ENCODE assay signal across 17 cellular contexts in genomic region chr2:105753380-105753779, GRCh38. TPM values are rescaled to one million over a fixed set of nuclear protein-coding genes. Genes with fewer than 3 reads are reported as not detected.
DNase-seq lines count a peak whose midpoint lies in the region; ATAC-seq lines count a peak whose summit lies in the region.
"Had no signal": no experiment of that assay in that cellular context is flagged by ENCODE, and none has a peak within 500 bp of the region (broad histone marks: within the 10 kb centered on the region; RNA-seq: fewer than 3 reads in every experiment).

No MANE protein-coding gene starts in this region.

- H3K9me3 ChIP-seq in KOPT-K1 (ENCODE audit: insufficient read depth, low read length, poor library complexity, severe bottlenecking) (no peaks in the 10 kb centered on the region), trophoblast cell (ENCODE audit: insufficient read depth, low read depth, low read length) (peaks cover 3% of the 10 kb centered on the region)
- H3K9me3 ChIP-seq: A549, pancreas had no signal

- peaks cover 3 to 6% of the 10 kb centered on the region in 2 experiments for H3K4me1 ChIP-seq in trophoblast cell (ENCODE audit: control insufficient read depth in 1 of 2, insufficient read depth in 2 of 2, low read length in 2 of 2)
- H3K4me1 ChIP-seq: A549 had no signal

- H3K4me3 ChIP-seq in trophoblast cell (ENCODE audit: low read depth, low read length), result no peak overlapping the region
- H3K4me3 ChIP-seq: A549, pancreas had no signal

- H3K27me3 Mint-ChIP-seq in activated CD4-positive, alpha-beta T cell treated with anti-CD3 and anti-CD28 coated beads, Interleukin-2, amount 10 ng/mL, durations not matched to agents 24 days and 14 days, result no peaks in the 10 kb centered on the region
- no peaks in the 10 kb centered on the region for H3K27me3 Mint-ChIP-seq in activated naive CD8-positive, alpha-beta T cell treated with anti-CD3 and anti-CD28 coated beads, Interleukin-2, amount 10 ng/mL, durations not matched to agents 7 days and 5 days

- no peak for DNase-seq in activated CD4-positive, alpha-beta T cell treated with anti-CD3 and anti-CD28 coated beads, Interleukin-2, amount 10 ng/mL, durations not matched to agents 24 days and 14 days
- DNase-seq in activated CD4-positive, alpha-beta T cell treated with anti-CD3 and anti-CD28 coated beads for 1 hour, result no peak
- no peak for DNase-seq in activated naive CD8-positive, alpha-beta T cell treated with anti-CD3 and anti-CD28 coated beads, Interleukin-2, amount 10 ng/mL, durations not matched to agents 7 days and 5 days
- no peak for DNase-seq in trophoblast cell
- DNase-seq in retina, result no peak
- DNase-seq: cortex of kidney, GF-D8, glutamatergic neuron, KBM-7, NCI-H1436, NCI-H345, pancreas had no signal

- ATAC-seq in activated naive CD8-positive, alpha-beta T cell treated with anti-CD3 and anti-CD28 coated beads, Interleukin-2, amount 10 ng/mL, durations not matched to agents 7 days and 5 days (ENCODE audit: low read depth), result no peak
- ATAC-seq in GM21529 (IDR thresholded peaks at IDR 0.05; ENCODE audit: unreplicated experiment) (no peak), HG02642 (IDR thresholded peaks at IDR 0.05; ENCODE audit: poor library complexity, unreplicated experiment) (no peak)
- ATAC-seq: A549, esophagus mucosa had no signal

- intact Hi-C loops in activated CD4-positive, alpha-beta T cell treated with anti-CD3 and anti-CD28 coated beads, Interleukin-2, amount 10 ng/mL, durations not matched to agents 24 days and 14 days (cut with micrococcal nuclease), result no loop called here

- peak overlapping the region; percentile 56 for H3K27ac ChIP-seq in KOPT-K1 (ENCODE audit: low read depth, low read length, poor library complexity, severe bottlenecking)
- no peak overlapping the region for H3K27ac ChIP-seq in trophoblast cell (ENCODE audit: low read depth, low read length)
- H3K27ac ChIP-seq: A549 had no signal

- H2BK12ac ChIP-seq in trophoblast cell (ENCODE audit: low read length), result no peak overlapping the region

- peaks cover 21% of the 10 kb centered on the region for H3K79me2 ChIP-seq in trophoblast cell (ENCODE audit: control insufficient read depth, insufficient read depth, low read length, poor library complexity)

- H3K4me3 Mint-ChIP-seq in activated CD4-positive, alpha-beta T cell treated with anti-CD3 and anti-CD28 coated beads, Interleukin-2, amount 10 ng/mL, durations not matched to agents 24 days and 14 days, result peak overlapping the region; percentile 70
- peak overlapping the region; percentile 58 for H3K4me3 Mint-ChIP-seq in activated naive CD8-positive, alpha-beta T cell treated with anti-CD3 and anti-CD28 coated beads, Interleukin-2, amount 10 ng/mL, durations not matched to agents 7 days and 5 days

- no peak overlapping the region for H3K18ac ChIP-seq in trophoblast cell (ENCODE audit: low read length)

- WGBS in trophoblast cell (ENCODE audit: extremely low coverage, insufficient coverage, insufficient read length), result no CpG with 5 or more reads among the region's 2 CpGs

- no peak overlapping the region for H4K91ac ChIP-seq in trophoblast cell (ENCODE audit: low read depth, low read length)

- no peak overlapping the region for H2BK120ac ChIP-seq in trophoblast cell (ENCODE audit: insufficient read depth, low read length, poor library complexity)

- H3K4me2 ChIP-seq in trophoblast cell (ENCODE audit: low read length), result no peak overlapping the region
- H3K4me2 ChIP-seq: A549 had no signal

- H2AFZ ChIP-seq in trophoblast cell (ENCODE audit: insufficient read depth, low read length, poor library complexity), result no peak overlapping the region

- no peaks in the 10 kb centered on the region for H3K79me1 ChIP-seq in trophoblast cell (ENCODE audit: low read length)

- H2AK5ac ChIP-seq in trophoblast cell (ENCODE audit: low read length), result no peak overlapping the region

- H3K36me3 ChIP-seq in KOPT-K1 (ENCODE audit: insufficient read depth, low read length) (peaks cover 15% of the 10 kb centered on the region; the same call in 1 of the 2 replicates), trophoblast cell (ENCODE audit: control insufficient read depth in 1 of 2, insufficient read depth in 2 of 2, low read length in 2 of 2) (peaks cover 3 to 10% of the 10 kb centered on the region in 2 experiments)
- H3K36me3 ChIP-seq: pancreas had no signal

- no peak overlapping the region for H4K8ac ChIP-seq in trophoblast cell (ENCODE audit: low read depth, low read length)

- peaks cover 71% of the 10 kb centered on the region for H3K36me3 Mint-ChIP-seq in activated CD4-positive, alpha-beta T cell treated with anti-CD3 and anti-CD28 coated beads, Interleukin-2, amount 10 ng/mL, durations not matched to agents 24 days and 14 days (ENCODE audit: low read depth)
- H3K36me3 Mint-ChIP-seq in activated naive CD8-positive, alpha-beta T cell treated with anti-CD3 and anti-CD28 coated beads, Interleukin-2, amount 10 ng/mL, durations not matched to agents 7 days and 5 days, result peaks cover 45% of the 10 kb centered on the region

- H3K9me3 Mint-ChIP-seq in activated CD4-positive, alpha-beta T cell treated with anti-CD3 and anti-CD28 coated beads, Interleukin-2, amount 10 ng/mL, durations not matched to agents 24 days and 14 days, result peaks cover 5% of the 10 kb centered on the region
- no peaks in the 10 kb centered on the region for H3K9me3 Mint-ChIP-seq in activated naive CD8-positive, alpha-beta T cell treated with anti-CD3 and anti-CD28 coated beads, Interleukin-2, amount 10 ng/mL, durations not matched to agents 7 days and 5 days

- no peak overlapping the region for H3K14ac ChIP-seq in trophoblast cell (ENCODE audit: low read length)

- peak overlapping the region; percentile 70 for H3K4ac ChIP-seq in trophoblast cell (ENCODE audit: low read depth, low read length)

- H4K12ac ChIP-seq in trophoblast cell (ENCODE audit: low read depth, low read length), result no peak overlapping the region

- no peak overlapping the region for H2BK5ac ChIP-seq in trophoblast cell (ENCODE audit: low read depth, low read length, poor library complexity)

- H3K27me3 ChIP-seq in trophoblast cell (ENCODE audit: insufficient read depth, low read length), result no peaks in the 10 kb centered on the region
- H3K27me3 ChIP-seq: pancreas had no signal

- peaks cover 86% of the 10 kb centered on the region for H3K4me1 Mint-ChIP-seq in activated CD4-positive, alpha-beta T cell treated with anti-CD3 and anti-CD28 coated beads, Interleukin-2, amount 10 ng/mL, durations not matched to agents 24 days and 14 days
- peaks cover 79% of the 10 kb centered on the region for H3K4me1 Mint-ChIP-seq in activated naive CD8-positive, alpha-beta T cell treated with anti-CD3 and anti-CD28 coated beads, Interleukin-2, amount 10 ng/mL, durations not matched to agents 7 days and 5 days

- H3K23ac ChIP-seq in trophoblast cell (ENCODE audit: low read length), result no peak overlapping the region

- POLR2A ChIA-PET in activated naive CD8-positive, alpha-beta T cell treated with anti-CD3 and anti-CD28 coated beads, Interleukin-2, amount 10 ng/mL, durations not matched to agents 7 days and 5 days (lab: Charles Lee), result interaction anchor here (0.7 to 2.8 kb wide), 8 partner anchors 8 to 45 kb away, joined by 3 to 9 read pairs (median 6); no protein-coding TSS in a partner anchor

- H3K27ac Mint-ChIP-seq in activated CD4-positive, alpha-beta T cell treated with anti-CD3 and anti-CD28 coated beads, Interleukin-2, amount 10 ng/mL, durations not matched to agents 24 days and 14 days, result peak overlapping the region; percentile 90
- peak overlapping the region; percentile 85 for H3K27ac Mint-ChIP-seq in activated naive CD8-positive, alpha-beta T cell treated with anti-CD3 and anti-CD28 coated beads, Interleukin-2, amount 10 ng/mL, durations not matched to agents 7 days and 5 days

- H3K9ac ChIP-seq in trophoblast cell (ENCODE audit: low read length), result no peak overlapping the region

RNA-seq across cellular contexts. Expression of gene NCK2, which starts 8.7 kb away (rescaled TPM):
- total RNA-seq in activated CD4-positive, alpha-beta T cell treated with anti-CD3 and anti-CD28 coated beads, Interleukin-2, amount 10 ng/mL, durations not matched to agents 24 days and 14 days, result 85.8 and 86.2 TPM in 2 replicates
- total RNA-seq in activated naive CD8-positive, alpha-beta T cell treated with anti-CD3 and anti-CD28 coated beads, Interleukin-2, amount 10 ng/mL, durations not matched to agents 7 days and 5 days, result 10 to 100 TPM; 69.6 to 70.0 TPM
- 48.7 and 51.4 TPM in 2 replicates for polyA plus RNA-seq in trophoblast cell (2013)
